ENCODE assay signal across 11 cellular contexts in the genomic region with DNA sequence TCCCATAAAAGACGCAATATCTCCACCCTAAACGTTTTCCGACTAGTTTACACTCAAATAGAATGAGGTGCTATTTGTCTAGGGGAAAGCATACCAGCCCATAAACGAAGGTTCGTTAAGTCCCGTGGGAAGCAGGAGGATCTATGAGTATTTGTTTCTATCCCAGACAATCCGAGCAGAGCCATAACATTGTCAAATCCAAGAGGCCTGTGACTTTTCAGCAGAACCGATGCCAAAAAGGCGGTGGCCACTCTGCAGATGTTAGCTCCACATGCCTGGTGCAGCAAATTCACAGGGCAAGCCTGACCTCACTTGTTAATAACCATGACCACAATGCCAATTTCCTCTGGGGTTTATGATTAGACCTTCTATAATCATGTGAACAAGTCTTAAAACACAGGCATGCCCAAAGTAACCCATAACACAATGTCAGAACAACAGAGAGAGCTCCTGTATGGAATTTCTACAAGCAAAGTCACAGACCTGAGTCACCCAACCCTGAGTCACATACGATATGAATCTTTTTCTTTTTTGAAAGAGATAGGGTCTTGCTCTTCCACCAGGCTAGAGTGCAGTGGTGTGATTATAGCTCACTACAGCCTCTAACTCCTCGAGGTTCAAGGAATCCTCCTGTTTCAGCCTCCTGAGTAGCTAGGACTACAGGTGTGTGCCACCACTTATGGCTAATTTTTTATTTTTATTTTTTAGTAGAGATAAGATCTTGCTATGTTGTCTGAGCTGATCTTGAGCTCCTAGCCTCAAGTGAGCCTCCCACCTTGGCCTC.
DNase-seq lines count a peak whose midpoint lies in the region; ATAC-seq, FAIRE-seq and TF ChIP-seq lines count a peak whose summit lies in the region.
"Had no signal": no experiment of that assay in that cellular context is flagged by ENCODE, and none has a peak within 500 bp of the region (broad histone marks: within the 10 kb centered on the region; RNA-seq: fewer than 3 reads in every experiment).

No MANE protein-coding gene starts in this region.

- 0 out of 3 replicates have a peak overlapping the region, but pooled peaks have one; percentile 1 for H3K4me3 ChIP-seq in A549
- H3K4me3 ChIP-seq in esophagus (ENCODE audit: low read depth in 1 of 2, low read length in 2 of 2): no peak overlapping the region
- H3K4me3 ChIP-seq in muscle layer of colon (ENCODE audit: low read depth in 1 of 2, low read length in 2 of 2): peak overlapping the region in 1 of 2 donors; percentile 36

- H3K27ac ChIP-seq in A549 (peak overlapping the region; percentile 71 to 91), esophagus (ENCODE audit: low read depth in 2 of 2, low read length in 1 of 2) (peak overlapping the region; percentile 73 to 87), muscle layer of colon (ENCODE audit: low read depth, low read length) (peak overlapping the region; percentile 73)

- WGBS in A549 (ENCODE audit: missing lambda C conversion rate): 66% methylated on average over 9 of the region's 11 CpGs
- 40 to 58% methylated on average over 11 of the region's 11 CpGs for whole genome bisulfite sequencing in esophagus, 2 donors

- no peak for TF ChIP-seq CTCF in A549 (IDR thresholded peaks at IDR 0.05)

- CTCF ChIA-PET in A549 (lab: Yijun Ruan, JAX): interaction anchor here (1.0 to 2.7 kb wide), 3 partner anchors 9 to 258 kb away, joined by 3 to 9 read pairs (median 3); a partner anchor contains a TSS

- H3K9me3 ChIP-seq in A549: no peaks in the 10 kb centered on the region
- H3K9me3 ChIP-seq in esophagus (ENCODE audit: control insufficient read depth in 2 of 2, insufficient read depth in 1 of 2, low read depth in 1 of 2, low read length in 1 of 2): no peaks in the 10 kb centered on the region
- no peaks in the 10 kb centered on the region for H3K9me3 ChIP-seq in muscle layer of colon (ENCODE audit: low read length)

- H3K4me1 ChIP-seq in A549 (peaks cover 67% of the 10 kb centered on the region), esophagus (ENCODE audit: control insufficient read depth in 2 of 2, insufficient read depth in 2 of 2, low read length in 1 of 2) (peaks cover 4 to 5% of the 10 kb centered on the region in 2 donors), muscle layer of colon (ENCODE audit: insufficient read depth, low read length) (peaks cover 56% of the 10 kb centered on the region)

- ATAC-seq in A549: peak in 1 of 2 experiments; percentile 48; a peak in 3 of 6 replicates
- no peak for ATAC-seq in HG03280 (IDR thresholded peaks at IDR 0.05; ENCODE audit: unreplicated experiment)
- ATAC-seq in HG02884 (IDR thresholded peaks at IDR 0.05; ENCODE audit: unreplicated experiment): no peak
- ATAC-seq: effector memory CD8-positive, alpha-beta T cell had no signal

- H3K36me3 ChIP-seq in esophagus (ENCODE audit: control insufficient read depth in 2 of 2, insufficient read depth in 2 of 2, low read length in 1 of 2): no peaks in the 10 kb centered on the region
- no peaks in the 10 kb centered on the region for H3K36me3 ChIP-seq in muscle layer of colon (ENCODE audit: insufficient read depth, low read length)

- POLR2A ChIA-PET in A549 (lab: Yijun Ruan, JAX): interaction anchor here (0.6 to 1.2 kb wide), 2 partner anchors 11 to 124 kb away, joined by 6 to 7 read pairs; a partner anchor contains a TSS

- H3K27me3 ChIP-seq in esophagus (ENCODE audit: control insufficient read depth in 1 of 2, insufficient read depth in 2 of 2, low read length in 2 of 2) (no peaks in the 10 kb centered on the region), muscle layer of colon (ENCODE audit: control insufficient read depth in 1 of 2, insufficient read depth in 2 of 2, low read length in 2 of 2) (no peaks in the 10 kb centered on the region)

- no peak for TF ChIP-seq EP300 in A549 (IDR thresholded peaks at IDR 0.05)

- TF ChIP-seq RAD21 in A549 (conservative IDR thresholded peaks at IDR 0.05 in 1 of 2, IDR thresholded peaks at IDR 0.05 in 1 of 2): no peak

- H3K4me2 ChIP-seq in A549: peak overlapping the region; percentile 63

- no peak for TF ChIP-seq POLR2A in A549 (IDR thresholded peaks at IDR 0.05; ENCODE audit: low read length)

- DNase-seq in A549 (ENCODE audit: low read depth in 1 of 2, low spot score in 1 of 2): peak; percentile 15 to 39
- DNase-seq in RKO (ENCODE audit: low spot score): peak; percentile 79
- DNase-seq in stimulated activated CD4-positive, alpha-beta T cell treated with anti-CD3 and anti-CD28 coated beads, Interleukin-2, amount 100 ng/mL, for 24 hours: no peak
- no peak for DNase-seq in DMS153 (lab: John Stamatoyannopoulos, UW)
- DNase-seq: activated CD4-positive, CD25-positive, alpha-beta regulatory T cell; effector memory CD8-positive, alpha-beta T cell; stimulated activated CD4-positive, alpha-beta T cell treated with anti-CD3 and anti-CD28 coated beads, Interleukin-4, amount 100 ng/mL, for 1 hour had no signal

- H3K9ac ChIP-seq in muscle layer of colon (ENCODE audit: low read length): no peak overlapping the region

- no peak for FAIRE-seq in A549 (lab: Jason Lieb, UNC)

TF ChIP-seq in A549, 52 proteins besides CTCF, POLR2A, EP300 and RAD21:
- TF ChIP-seq FOSB (CRISPR knock-in tag; IDR thresholded peaks at IDR 0.05): no peak
- peak; percentile 36; the same call in 1 of the 2 replicates for TF ChIP-seq JUNB (IDR thresholded peaks at IDR 0.05)
- TF ChIP-seq FOSL2 (IDR thresholded peaks at IDR 0.05): 0 out of 2 replicates have a peak, but pooled peaks have one; percentile 33
- TF ChIP-seq FOSL2 (CRISPR knock-in tag; IDR thresholded peaks at IDR 0.05): peak; percentile 41; the same call in 1 of the 2 replicates

Comparison
In these comparisons a context has a peak if more than half of its experiments do, and no peak if none do; other contexts are left out.
1. DNase-seq: peak in A549 (2 of 2) and RKO (single experiment); none in stimulated activated CD4-positive, alpha-beta T cell treated with anti-CD3 and anti-CD28 coated beads, Interleukin-2, amount 100 ng/mL, for 24 hours (0 of 2) and DMS153 (single experiment).
2. Peak in every context shown above with its lines, with median percentiles within 50 percentile points of each other: H3K27ac ChIP-seq.